17 cellular contexts compared by ENCODE assay signal in the genomic region with DNA sequence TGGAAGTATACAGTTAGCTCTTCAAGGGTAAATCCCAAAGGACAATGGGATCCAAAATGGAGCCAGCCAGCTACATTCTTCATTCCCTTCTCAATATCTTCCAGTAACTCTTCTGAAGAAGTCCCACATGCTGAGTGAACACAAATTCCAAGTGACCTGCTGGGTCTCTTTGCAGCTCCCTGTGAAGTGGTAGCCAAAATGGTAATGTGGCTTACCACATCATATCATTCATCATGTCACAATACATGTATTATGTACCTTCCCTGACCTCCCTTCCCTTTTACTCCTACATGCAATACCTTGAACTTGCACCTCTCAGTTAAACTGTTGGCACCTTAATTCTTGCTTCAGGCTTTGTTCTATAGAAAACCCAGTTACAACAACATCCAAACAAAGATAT.
DNase-seq lines count a peak whose midpoint lies in the region; ATAC-seq and TF ChIP-seq lines count a peak whose summit lies in the region.
"Had no signal": no experiment of that assay in that cellular context is flagged by ENCODE, and none has a peak within 500 bp of the region (broad histone marks: within the 10 kb centered on the region; RNA-seq: fewer than 3 reads in every experiment).

No MANE protein-coding gene starts in this region.

- no peak overlapping the region for H3K4me3 Mint-ChIP-seq in activated CD4-positive, alpha-beta T cell treated with anti-CD3 and anti-CD28 coated beads, Interleukin-2, amount 10 ng/mL, durations not matched to agents 24 days and 14 days
- H3K4me3 Mint-ChIP-seq: activated T-cell treated with anti-CD3 and anti-CD28 coated beads, Interleukin-2, amount 50 U/mL, for 24 hours had no signal

- peak; percentile 62 for DNase-seq in activated CD4-positive, alpha-beta T cell treated with anti-CD3 and anti-CD28 coated beads, Interleukin-2, amount 10 ng/mL, durations not matched to agents 24 days and 14 days
- DNase-seq in activated CD4-positive, alpha-beta T cell treated with anti-CD3 and anti-CD28 coated beads, Interleukin-2, amount 50 U/mL, for 1 hour: no peak
- peak; percentile 44 for DNase-seq in NB4 (ENCODE audit: low read depth)
- DNase-seq in astrocyte of the cerebellum (ENCODE audit: low read depth): peak; percentile 99
- no peak for DNase-seq in spleen
- DNase-seq in tibial artery: no peak
- DNase-seq in NCI-H2029 treated with DMSO at 0.1 percent for 48 hours (lab: John Stamatoyannopoulos, UW): no peak
- DNase-seq: activated CD4-positive, alpha-beta T cell treated with anti-CD3 and anti-CD28 coated beads for 48 hours; activated T-cell treated with anti-CD3 and anti-CD28 coated beads, Interleukin-2, amount 50 U/mL, for 24 hours; aorta; COR-L47; hippocampal formation; NCI-H2029; NCI-H774; testis had no signal

- in situ Hi-C loops in astrocyte of the cerebellum (cut with HindIII; ENCODE audit: low sequenced_read_pairs): no loop called here

- H3K27ac ChIP-seq in spleen (peak overlapping the region in 6 of 8 donors; percentile 51 to 75 (median 60)), tibial artery (no peak overlapping the region)
- H3K27ac ChIP-seq: testis had no signal

- no peak for TF ChIP-seq POLR2A in NB4 (IDR thresholded peaks at IDR 0.05; ENCODE audit: extremely low read depth, insufficient read length)
- TF ChIP-seq POLR2A in spleen (IDR thresholded peaks at IDR 0.05): no peak

- peaks cover 22% of the 10 kb centered on the region for H3K4me1 Mint-ChIP-seq in activated CD4-positive, alpha-beta T cell treated with anti-CD3 and anti-CD28 coated beads, Interleukin-2, amount 10 ng/mL, durations not matched to agents 24 days and 14 days

- intact Hi-C loops in activated CD4-positive, alpha-beta T cell treated with anti-CD3 and anti-CD28 coated beads, Interleukin-2, amount 10 ng/mL, durations not matched to agents 24 days and 14 days (cut with micrococcal nuclease): no loop called here
- intact Hi-C loops in spleen (cut with DNase I; ENCODE audit: low total_unique reads): no loop called here
- intact Hi-C loops in tibial artery (cut with DNase I; ENCODE audit: low total_unique reads): no loop called here

- no peaks in the 10 kb centered on the region for H3K36me3 ChIP-seq in spleen
- no peaks in the 10 kb centered on the region for H3K36me3 ChIP-seq in tibial artery

- H3K9me3 ChIP-seq in spleen: no peaks in the 10 kb centered on the region
- no peaks in the 10 kb centered on the region for H3K9me3 ChIP-seq in tibial artery
- H3K9me3 ChIP-seq: testis had no signal

- ATAC-seq in HG02852 (IDR thresholded peaks at IDR 0.05; ENCODE audit: unreplicated experiment): no peak
- ATAC-seq: Right ventricle myocardium inferior had no signal

- no peaks in the 10 kb centered on the region for H3K27me3 Mint-ChIP-seq in activated CD4-positive, alpha-beta T cell treated with anti-CD3 and anti-CD28 coated beads, Interleukin-2, amount 10 ng/mL, durations not matched to agents 24 days and 14 days
- H3K27me3 Mint-ChIP-seq: activated T-cell treated with anti-CD3 and anti-CD28 coated beads, Interleukin-2, amount 50 U/mL, for 24 hours had no signal

- H3K9me3 Mint-ChIP-seq in activated CD4-positive, alpha-beta T cell treated with anti-CD3 and anti-CD28 coated beads, Interleukin-2, amount 10 ng/mL, durations not matched to agents 24 days and 14 days: no peaks in the 10 kb centered on the region

- peaks cover 4 to 33% (median 19%) of the 10 kb centered on the region in 6 donors for H3K4me1 ChIP-seq in spleen
- no peaks in the 10 kb centered on the region for H3K4me1 ChIP-seq in tibial artery
- H3K4me1 ChIP-seq: testis had no signal

- no peak overlapping the region for H3K27ac Mint-ChIP-seq in activated CD4-positive, alpha-beta T cell treated with anti-CD3 and anti-CD28 coated beads, Interleukin-2, amount 10 ng/mL, durations not matched to agents 24 days and 14 days

- peaks cover 3% of the 10 kb centered on the region for H3K36me3 Mint-ChIP-seq in activated CD4-positive, alpha-beta T cell treated with anti-CD3 and anti-CD28 coated beads, Interleukin-2, amount 10 ng/mL, durations not matched to agents 24 days and 14 days (ENCODE audit: low read depth)

- TF ChIP-seq CTCF in NB4 (IDR thresholded peaks at IDR 0.05; ENCODE audit: low read depth, low read length) (no peak), astrocyte of the cerebellum (IDR thresholded peaks at IDR 0.05; ENCODE audit: low read depth, low read length, missing control alignments) (no peak), spleen (IDR thresholded peaks at IDR 0.05 in 8 of 11, conservative IDR thresholded peaks at IDR 0.05 in 3 of 11) (no peak), tibial artery (IDR thresholded peaks at IDR 0.05) (no peak)

- no peaks in the 10 kb centered on the region for H3K27me3 ChIP-seq in spleen (replicated peaks in 1 of 7)
- H3K27me3 ChIP-seq in tibial artery: no peaks in the 10 kb centered on the region
- H3K27me3 ChIP-seq: testis had no signal

- no peak overlapping the region for H3K4me3 ChIP-seq in NB4 (ENCODE audit: low read depth, low read length)
- H3K4me3 ChIP-seq in astrocyte of the cerebellum (ENCODE audit: low read depth, low read length): no peak overlapping the region
- H3K4me3 ChIP-seq in spleen: no peak overlapping the region
- H3K4me3 ChIP-seq in tibial artery: no peak overlapping the region
- H3K4me3 ChIP-seq: testis had no signal

Comparison
In these comparisons a context has a peak if more than half of its experiments do, and no peak if none do; other contexts are left out.
1. DNase-seq: peak in activated CD4-positive, alpha-beta T cell treated with anti-CD3 and anti-CD28 coated beads, Interleukin-2, amount 10 ng/mL, durations not matched to agents 24 days and 14 days (single experiment), NB4 (single experiment) and astrocyte of the cerebellum (single experiment); none in activated CD4-positive, alpha-beta T cell treated with anti-CD3 and anti-CD28 coated beads, Interleukin-2, amount 50 U/mL, for 1 hour (single experiment), spleen (single experiment), tibial artery (0 of 2) and NCI-H2029 treated with DMSO at 0.1 percent for 48 hours (single experiment).
2. H3K27ac ChIP-seq: peak in spleen (6 of 8); none in tibial artery (0 of 2).